1 cellular context compared by ENCODE assay signal in genomic region chr5:173627860-173628392, GRCh38.
TF ChIP-seq lines count a peak whose summit lies in the region.

No MANE protein-coding gene starts in this region.

TF ChIP-seq in HepG2, 621 proteins besides CTCF, POLR2A, EP300 and RAD21 (continued from another document):
- 0 out of 2 replicates have a peak, but pooled peaks have one; percentile 12 for TF ChIP-seq ZNF687 (CRISPR knock-in tag; IDR thresholded peaks at IDR 0.05)
- TF ChIP-seq MAFG (CRISPR knock-in tag; IDR thresholded peaks at IDR 0.05) = peak; percentile 86
- TF ChIP-seq MAFK (conservative IDR thresholded peaks at IDR 0.05 in 1 of 2, IDR thresholded peaks at IDR 0.05 in 1 of 2; ENCODE audit: low read length in 2 of 2) = peak; percentile 99 to 100
- TF ChIP-seq SALL2 (CRISPR knock-in tag; IDR thresholded peaks at IDR 0.05) = no peak
- TF ChIP-seq MAFF (IDR thresholded peaks at IDR 0.05; ENCODE audit: low read depth, low read length) = peak; percentile 99
TF ChIP-seq in HepG2: peak in this region for 4.
